ENCODE assay signal across 10 cellular contexts in the genomic region with DNA sequence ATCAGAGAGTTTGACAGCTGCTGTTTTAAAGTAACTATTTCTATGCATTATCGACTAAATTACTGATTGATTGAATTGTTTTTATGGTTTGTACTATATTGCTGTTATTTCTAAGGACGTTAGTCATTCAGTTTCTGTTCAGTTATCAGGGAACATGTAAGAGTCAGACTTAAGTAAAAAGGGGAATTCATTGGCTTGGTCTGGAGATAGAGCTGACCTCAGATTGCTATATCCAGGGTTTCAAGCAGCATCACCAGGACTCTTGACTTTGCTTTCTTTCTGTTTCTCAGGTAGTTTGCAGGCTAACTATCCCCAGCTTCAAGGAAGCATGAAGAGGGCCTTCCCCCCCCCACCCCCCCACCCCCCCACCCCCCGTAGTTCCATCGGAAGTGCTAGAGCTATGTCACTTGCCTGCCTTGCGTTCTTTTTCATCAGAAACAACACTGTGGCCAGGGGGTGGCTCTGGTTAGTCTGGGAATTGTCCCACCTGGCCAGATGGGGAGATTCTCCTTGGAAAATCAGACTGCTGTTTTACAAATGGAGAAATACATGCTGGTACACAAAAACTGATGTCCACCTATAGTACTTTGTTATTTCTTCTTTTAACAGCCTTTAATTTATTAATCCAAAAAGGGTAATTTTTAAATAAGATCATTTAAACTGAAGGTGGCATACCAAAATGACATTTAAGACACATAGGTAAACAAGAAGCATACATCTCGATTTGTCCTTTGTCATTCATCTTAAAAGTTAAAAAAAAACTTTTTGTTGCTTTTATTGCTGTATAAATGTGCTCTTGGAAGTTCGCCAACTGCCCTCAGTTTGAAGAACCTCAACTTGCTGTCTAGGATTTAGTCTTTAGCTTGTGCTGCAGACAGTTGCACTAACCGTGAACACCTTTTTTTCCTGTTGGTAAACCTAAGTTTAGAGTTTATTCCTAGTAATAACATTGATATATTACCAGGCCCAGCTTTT. TPM values are rescaled to one million over a fixed set of nuclear protein-coding genes. Genes with fewer than 3 reads are reported as not detected.
DNase-seq lines count a peak whose midpoint lies in the region; ATAC-seq and FAIRE-seq lines count a peak whose summit lies in the region.
"Had no signal": no experiment of that assay in that cellular context is flagged by ENCODE, and none has a peak within 500 bp of the region (broad histone marks: within the 10 kb centered on the region; RNA-seq: fewer than 3 reads in every experiment).

No MANE protein-coding gene starts in this region.

- no peaks in the 10 kb centered on the region for H3K9me3 ChIP-seq in GM23248 (ENCODE audit: low read depth)
- H3K9me3 ChIP-seq in naive thymus-derived CD4-positive, alpha-beta T cell (ENCODE audit: control insufficient read depth in 2 of 3, low read length in 3 of 3): no peaks in the 10 kb centered on the region

- H3K27ac ChIP-seq in GM23248: no peak overlapping the region
- H3K27ac ChIP-seq in naive thymus-derived CD4-positive, alpha-beta T cell (ENCODE audit: low read depth, low read length): peak overlapping the region; percentile 48

- H3K27me3 ChIP-seq in GM23248 (replicated peaks; ENCODE audit: insufficient read depth): no peaks in the 10 kb centered on the region
- no peaks in the 10 kb centered on the region for H3K27me3 ChIP-seq in naive thymus-derived CD4-positive, alpha-beta T cell (ENCODE audit: control insufficient read depth in 2 of 2, insufficient read depth in 2 of 2, low read length in 2 of 2)

- no peaks in the 10 kb centered on the region for H3K9me2 ChIP-seq in GM23248 (ENCODE audit: insufficient read depth)

- POLR2A ChIA-PET in activated naive CD8-positive, alpha-beta T cell treated with anti-CD3 and anti-CD28 coated beads, Interleukin-2, amount 10 ng/mL, durations not matched to agents 7 days and 5 days (lab: Charles Lee): interaction anchor here (0.7 to 2.8 kb wide), 4 partner anchors 9 to 336 kb away, joined by 3 to 12 read pairs (median 5); partner anchors contain the start of genes ME2 and SMAD4
- POLR2A ChIA-PET in naive thymus-derived CD4-positive, alpha-beta T cell (lab: Charles Lee): interaction anchor here (1.0 to 3.9 kb wide), 4 partner anchors 9 to 158 kb away, joined by 3 to 31 read pairs (median 5); partner anchors contain the start of genes ELAC1, MEX3C and SMAD4

- H3K4me1 Mint-ChIP-seq in activated naive CD8-positive, alpha-beta T cell treated with anti-CD3 and anti-CD28 coated beads, Interleukin-2, amount 10 ng/mL, durations not matched to agents 7 days and 5 days: peaks cover 32% of the 10 kb centered on the region
- H3K4me1 Mint-ChIP-seq in naive thymus-derived CD4-positive, alpha-beta T cell: peaks cover 67 to 99% (median 90%) of the 10 kb centered on the region in 7 donors

- no peaks in the 10 kb centered on the region for H3K9me3 Mint-ChIP-seq in activated naive CD8-positive, alpha-beta T cell treated with anti-CD3 and anti-CD28 coated beads, Interleukin-2, amount 10 ng/mL, durations not matched to agents 7 days and 5 days
- H3K9me3 Mint-ChIP-seq in naive thymus-derived CD4-positive, alpha-beta T cell: no peaks in the 10 kb centered on the region
- H3K9me3 Mint-ChIP-seq: activated CD4-positive, alpha-beta T cell treated with anti-CD3 and anti-CD28 coated beads, Interleukin-2, amount 10 ng/mL, durations not matched to agents 7 days and 5 days had no signal

- H3K4me2 ChIP-seq in GM23248 (ENCODE audit: unreplicated experiment): no peak overlapping the region

- intact Hi-C loops in naive thymus-derived CD4-positive, alpha-beta T cell (cut with micrococcal nuclease): loop anchor here in 1 of 2 donors (10.0 kb wide), 1 partner anchor 755 kb away; the partner anchor contains the start of genes CXXC1 and MBD1

- WGBS in GM23248 (ENCODE audit: low coverage in 1 of 2, low lambda C conversion rate in 2 of 2, missing lambda C conversion rate in 2 of 2), 2 experiments: 47 to 56% methylated on average over 8 of the region's 8 CpGs

- DNase-seq in GM18507 (ENCODE audit: extremely low spot score, insufficient read length, low read depth): no peak
- peak; percentile 43 for DNase-seq in GM23248
- DNase-seq in activated naive CD8-positive, alpha-beta T cell treated with anti-CD3 and anti-CD28 coated beads, Interleukin-2, amount 10 ng/mL, durations not matched to agents 7 days and 5 days: no peak
- peak in 2 of 9 donors; percentile 18 to 20 for DNase-seq in naive thymus-derived CD4-positive, alpha-beta T cell
- no peak for DNase-seq in C1 segment of cervical spinal cord (lab: John Stamatoyannopoulos, UW)
- DNase-seq in NCI-H510A treated with DMSO at 0.1 percent for 48 hours (lab: John Stamatoyannopoulos, UW): no peak
- DNase-seq in A172 (ENCODE audit: low spot score): no peak
- DNase-seq in activated CD8-positive, alpha-beta memory T cell treated with anti-CD3 and anti-CD28 coated beads, Interleukin-2, amount 50 U/mL, for 48 hours: no peak
- DNase-seq: activated CD4-positive, alpha-beta T cell treated with anti-CD3 and anti-CD28 coated beads, Interleukin-2, amount 10 ng/mL, durations not matched to agents 7 days and 5 days; NCI-H524 had no signal

- peak overlapping the region; percentile 16 for H3K4me3 Mint-ChIP-seq in activated naive CD8-positive, alpha-beta T cell treated with anti-CD3 and anti-CD28 coated beads, Interleukin-2, amount 10 ng/mL, durations not matched to agents 7 days and 5 days
- H3K4me3 Mint-ChIP-seq in naive thymus-derived CD4-positive, alpha-beta T cell: peak overlapping the region in 9 of 10 donors; percentile 27 to 99 (median 60)
- H3K4me3 Mint-ChIP-seq: activated CD4-positive, alpha-beta T cell treated with anti-CD3 and anti-CD28 coated beads, Interleukin-2, amount 10 ng/mL, durations not matched to agents 7 days and 5 days had no signal

- no peak overlapping the region for H2AFZ ChIP-seq in GM23248

- CTCF ChIA-PET in naive thymus-derived CD4-positive, alpha-beta T cell (lab: Charles Lee): interaction anchor here (0.7 kb wide), 1 partner anchor 9 kb away, joined by 3 read pairs; no protein-coding TSS in a partner anchor

- H3K9ac ChIP-seq in GM23248: no peak overlapping the region

- ATAC-seq in activated naive CD8-positive, alpha-beta T cell treated with anti-CD3 and anti-CD28 coated beads, Interleukin-2, amount 10 ng/mL, durations not matched to agents 7 days and 5 days (ENCODE audit: low read depth): no peak
- peak; percentile 48 for ATAC-seq in naive thymus-derived CD4-positive, alpha-beta T cell

- no peaks in the 10 kb centered on the region for H3K27me3 Mint-ChIP-seq in activated naive CD8-positive, alpha-beta T cell treated with anti-CD3 and anti-CD28 coated beads, Interleukin-2, amount 10 ng/mL, durations not matched to agents 7 days and 5 days
- no peaks in the 10 kb centered on the region for H3K27me3 Mint-ChIP-seq in naive thymus-derived CD4-positive, alpha-beta T cell
- H3K27me3 Mint-ChIP-seq: activated CD4-positive, alpha-beta T cell treated with anti-CD3 and anti-CD28 coated beads, Interleukin-2, amount 10 ng/mL, durations not matched to agents 7 days and 5 days had no signal

- peak overlapping the region; percentile 23 for H3K27ac Mint-ChIP-seq in activated naive CD8-positive, alpha-beta T cell treated with anti-CD3 and anti-CD28 coated beads, Interleukin-2, amount 10 ng/mL, durations not matched to agents 7 days and 5 days
- H3K27ac Mint-ChIP-seq in naive thymus-derived CD4-positive, alpha-beta T cell: peak overlapping the region in 7 of 9 donors; percentile 25 to 82 (median 73)
- H3K27ac Mint-ChIP-seq: activated CD4-positive, alpha-beta T cell treated with anti-CD3 and anti-CD28 coated beads, Interleukin-2, amount 10 ng/mL, durations not matched to agents 7 days and 5 days had no signal

- H3K4me3 ChIP-seq in GM23248: no peak overlapping the region
- H3K4me3 ChIP-seq in naive thymus-derived CD4-positive, alpha-beta T cell (ENCODE audit: low read length): no peak overlapping the region

- in situ Hi-C loops in GM23248 (cut with MboI): no loop called here

- peaks cover 15% of the 10 kb centered on the region; the same call in 1 of the 2 replicates for H4K20me1 ChIP-seq in GM23248 (ENCODE audit: insufficient read depth)

- peaks cover 4% of the 10 kb centered on the region; the same call in 1 of the 2 replicates for H3F3A ChIP-seq in GM23248 (ENCODE audit: insufficient read depth)

- H3K4me1 ChIP-seq in GM23248 (ENCODE audit: insufficient read depth): peaks cover 26% of the 10 kb centered on the region
- H3K4me1 ChIP-seq in naive thymus-derived CD4-positive, alpha-beta T cell (ENCODE audit: control insufficient read depth in 2 of 2, insufficient read depth in 2 of 2, low read length in 2 of 2): peaks cover 39 to 60% of the 10 kb centered on the region in 2 donors

- H3K79me2 ChIP-seq in GM23248 (ENCODE audit: insufficient read depth): peaks cover 99% of the 10 kb centered on the region

- no peaks in the 10 kb centered on the region for H3K36me3 ChIP-seq in GM23248 (ENCODE audit: low read depth)
- H3K36me3 ChIP-seq in naive thymus-derived CD4-positive, alpha-beta T cell (ENCODE audit: control insufficient read depth in 2 of 3, insufficient read depth in 3 of 3, low read length in 3 of 3): no peaks in the 10 kb centered on the region

- H3K36me3 Mint-ChIP-seq in activated naive CD8-positive, alpha-beta T cell treated with anti-CD3 and anti-CD28 coated beads, Interleukin-2, amount 10 ng/mL, durations not matched to agents 7 days and 5 days: peaks cover 27% of the 10 kb centered on the region
- peaks cover 0 to 15% (median 7%) of the 10 kb centered on the region in 5 donors for H3K36me3 Mint-ChIP-seq in naive thymus-derived CD4-positive, alpha-beta T cell

- FAIRE-seq in GM18507 (lab: Jason Lieb, UNC): peak; percentile 64

RNA-seq across cellular contexts. Expression of gene SMAD4, which starts 9.4 kb away (rescaled TPM):
- total RNA-seq in GM23248 (2014; rRNA removed; shearing (Covaris generic)): 90.4 and 175 TPM in 2 replicates
- polyA plus RNA-seq in GM23248 (2016; fragmentation: Nextera tagmentation; extraction: Ambion mirVana): 37.5 and 39.6 TPM in 2 replicates
- total RNA-seq in activated naive CD8-positive, alpha-beta T cell treated with anti-CD3 and anti-CD28 coated beads, Interleukin-2, amount 10 ng/mL, durations not matched to agents 7 days and 5 days: 100 to 1,000 TPM in 1 of 2 experiments, 10 to 100 TPM in 1; 84.9 to 105 TPM
- 100 to 1,000 TPM in 2 of 5 experiments, 10 to 100 TPM in 3; 82.5 to 170 (median 92.5) TPM for total RNA-seq in naive thymus-derived CD4-positive, alpha-beta T cell
- polyA plus RNA-seq in naive thymus-derived CD4-positive, alpha-beta T cell: 10 to 100 TPM; 70.8 to 94.9 TPM
- total RNA-seq in A172 (2014; rRNA removed; shearing (Covaris generic)): 71.9 and 92.8 TPM in 2 replicates
